1 cellular context compared by ENCODE assay signal in genomic region chr22:48365386-48365785, GRCh38.
TF ChIP-seq lines count a peak whose summit lies in the region.

No MANE protein-coding gene starts in this region.

TF ChIP-seq in H1, 55 proteins besides CTCF, POLR2A, EP300 and RAD21:
- TF ChIP-seq HDAC2 (IDR thresholded peaks at IDR 0.05; ENCODE audit: borderline replicate concordance in 1 of 2, low read depth in 2 of 2, low read length in 2 of 2) = no peak
- no peak for TF ChIP-seq JUN (IDR thresholded peaks at IDR 0.05; ENCODE audit: low read depth, low read length)
- TF ChIP-seq SP4 (IDR thresholded peaks at IDR 0.05; ENCODE audit: low read length) = no peak
- no peak for TF ChIP-seq TBP (IDR thresholded peaks at IDR 0.05; ENCODE audit: low read depth, low read length)
- TF ChIP-seq KDM4A (IDR thresholded peaks at IDR 0.05; ENCODE audit: low read depth, low read length, severe bottlenecking) = no peak
- no peak for TF ChIP-seq RNF2 (IDR thresholded peaks at IDR 0.05; ENCODE audit: borderline replicate concordance, low read depth, low read length, missing control alignments, poor library complexity, severe bottlenecking)
- TF ChIP-seq, protein P1, sequence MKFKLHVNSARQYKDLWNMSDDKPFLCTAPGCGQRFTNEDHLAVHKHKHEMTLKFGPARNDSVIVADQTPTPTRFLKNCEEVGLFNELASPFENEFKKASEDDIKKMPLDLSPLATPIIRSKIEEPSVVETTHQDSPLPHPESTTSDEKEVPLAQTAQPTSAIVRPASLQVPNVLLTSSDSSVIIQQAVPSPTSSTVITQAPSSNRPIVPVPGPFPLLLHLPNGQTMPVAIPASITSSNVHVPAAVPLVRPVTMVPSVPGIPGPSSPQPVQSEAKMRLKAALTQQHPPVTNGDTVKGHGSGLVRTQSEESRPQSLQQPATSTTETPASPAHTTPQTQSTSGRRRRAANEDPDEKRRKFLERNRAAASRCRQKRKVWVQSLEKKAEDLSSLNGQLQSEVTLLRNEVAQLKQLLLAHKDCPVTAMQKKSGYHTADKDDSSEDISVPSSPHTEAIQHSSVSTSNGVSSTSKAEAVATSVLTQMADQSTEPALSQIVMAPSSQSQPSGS (IDR thresholded peaks at IDR 0.05; ENCODE audit: low read length) = no peak
- no peak for TF ChIP-seq CBX5 (IDR thresholded peaks at IDR 0.05; ENCODE audit: low read depth, low read length)
- TF ChIP-seq SRF (IDR thresholded peaks at IDR 0.05; ENCODE audit: low read depth, low read length) = no peak
- TF ChIP-seq RXRA (IDR thresholded peaks at IDR 0.05; ENCODE audit: insufficient read depth, low read depth, low read length) = no peak
- no peak for TF ChIP-seq CEBPB (IDR thresholded peaks at IDR 0.05; ENCODE audit: low read depth, low read length)
- TF ChIP-seq USF2 (IDR thresholded peaks at IDR 0.05; ENCODE audit: low read length) = no peak
- TF ChIP-seq TEAD4 (IDR thresholded peaks at IDR 0.05; ENCODE audit: low read depth, low read length) = no peak
- TF ChIP-seq ZNF274 (IDR thresholded peaks at IDR 0.05; ENCODE audit: borderline replicate concordance, extremely low read depth, low read length) = no peak
- TF ChIP-seq PHF8 (conservative IDR thresholded peaks at IDR 0.05; ENCODE audit: low read depth, low read length) = no peak
- no peak for TF ChIP-seq MAFK (IDR thresholded peaks at IDR 0.05; ENCODE audit: low read depth, low read length)
- TF ChIP-seq SIN3A (conservative IDR thresholded peaks at IDR 0.05 in 1 of 2, IDR thresholded peaks at IDR 0.05 in 1 of 2; ENCODE audit: low read depth in 1 of 2, low read length in 2 of 2) = no peak
